In the genomic region with DNA sequence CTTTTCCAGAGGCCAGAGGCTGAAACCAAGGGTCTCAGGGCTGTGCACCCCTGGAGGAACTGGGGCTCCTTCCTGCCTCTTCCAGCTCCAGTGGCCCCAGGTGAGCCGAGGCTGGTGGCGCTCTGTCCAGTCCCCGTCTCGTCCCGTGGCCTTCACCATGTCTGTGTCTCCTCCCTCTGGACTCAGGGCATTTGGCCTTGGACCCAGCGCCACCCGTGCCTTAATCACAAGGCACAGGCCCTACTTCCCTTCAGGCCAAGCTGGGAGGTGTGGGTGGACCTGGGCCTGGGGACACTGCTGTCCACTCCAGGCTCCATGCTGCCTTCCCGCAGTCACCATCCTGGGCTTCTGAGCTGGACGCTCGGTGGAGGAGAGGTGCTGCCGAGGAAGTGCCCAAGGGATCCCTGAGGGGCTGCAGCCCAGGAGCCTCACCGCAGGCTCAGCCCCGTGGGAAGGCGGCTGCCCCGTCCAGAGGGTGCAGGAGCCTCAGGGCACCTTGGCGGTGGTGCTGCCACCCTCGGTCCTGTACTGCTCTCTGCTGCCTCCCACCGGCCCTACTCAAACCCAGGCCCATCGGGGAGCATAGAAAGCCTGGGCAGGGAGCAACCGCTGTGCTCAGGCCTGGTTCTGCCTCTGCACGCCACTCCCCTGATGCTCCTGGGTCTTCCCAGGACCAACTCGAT, we compare ENCODE assay signal across 1 cellular context.
TF ChIP-seq lines count a peak whose summit lies in the region.

No MANE protein-coding gene starts in this region.

TF ChIP-seq in WTC11, 78 proteins besides CTCF, POLR2A, EP300 and RAD21:
- TF ChIP-seq E2F4 (CRISPR knock-in tag; IDR thresholded peaks at IDR 0.05; ENCODE audit: borderline replicate concordance, low read depth) (no peak), CREB1 (CRISPR knock-in tag; IDR thresholded peaks at IDR 0.05) (no peak), NR3C1 (CRISPR knock-in tag; conservative IDR thresholded peaks at IDR 0.05; ENCODE audit: low read depth) (no peak)
